12 cellular contexts compared by ENCODE assay signal in genomic region chr5:159440235-159440634, GRCh38.
DNase-seq lines count a peak whose midpoint lies in the region; ATAC-seq and TF ChIP-seq lines count a peak whose summit lies in the region.
"Had no signal": no experiment of that assay in that cellular context is flagged by ENCODE, and none has a peak within 500 bp of the region (broad histone marks: within the 10 kb centered on the region; RNA-seq: fewer than 3 reads in every experiment).

No MANE protein-coding gene starts in this region.

- H3K36me3 Mint-ChIP-seq in activated B cell treated with CpG ODN at 0.5 μM for 24 hours (ENCODE audit: low read depth) (no peaks in the 10 kb centered on the region), T-cell (no peaks in the 10 kb centered on the region)

- H3K4me3 Mint-ChIP-seq in activated B cell treated with CpG ODN at 0.5 μM for 24 hours (no peak overlapping the region), T-cell (no peak overlapping the region)

- POLR2A ChIA-PET in activated B cell treated with CpG ODN at 0.5 μM for 24 hours (lab: Charles Lee) = interaction anchor here (0.9 to 2.1 kb wide), 2 partner anchors 13 to 108 kb away, joined by 3 to 10 read pairs; no protein-coding TSS in a partner anchor
- POLR2A ChIA-PET in T-cell (lab: Charles Lee) = no interaction called here

- ATAC-seq in GM19351 (IDR thresholded peaks at IDR 0.05; ENCODE audit: unreplicated experiment) = peak; percentile 79
- ATAC-seq in HG02798 (IDR thresholded peaks at IDR 0.05; ENCODE audit: poor library complexity, unreplicated experiment) = peak; percentile 61
- ATAC-seq in activated B cell treated with CpG ODN at 0.5 μM for 24 hours (ENCODE audit: low read depth) = peak; percentile 75
- ATAC-seq in T-cell (replicated peaks in 1 of 4) = no peak
- ATAC-seq: Panc1 had no signal

- no peak overlapping the region for H3K27ac Mint-ChIP-seq in activated B cell treated with CpG ODN at 0.5 μM for 24 hours
- no peak overlapping the region for H3K27ac Mint-ChIP-seq in T-cell

- H3K4me1 Mint-ChIP-seq in activated B cell treated with CpG ODN at 0.5 μM for 24 hours (peaks cover 8% of the 10 kb centered on the region), T-cell (peaks cover 0 to 6% (median 4%) of the 10 kb centered on the region in 3 donors)

- H3K27me3 Mint-ChIP-seq in activated B cell treated with CpG ODN at 0.5 μM for 24 hours (no peaks in the 10 kb centered on the region), T-cell (no peaks in the 10 kb centered on the region)

- TF ChIP-seq CTCF in GM12865 (IDR thresholded peaks at IDR 0.05; ENCODE audit: insufficient read depth, low read depth, low read length, missing control alignments) (peak; percentile 10), activated B cell treated with CpG ODN at 0.5 μM for 24 hours (IDR thresholded peaks at IDR 0.05) (no peak)

- CTCF ChIA-PET in activated B cell treated with CpG ODN at 0.5 μM for 24 hours (lab: Charles Lee) = interaction anchor here (0.8 to 7.3 kb wide), 5 partner anchors 12 to 547 kb away, joined by 3 to 37 read pairs (median 4); partner anchors contain the start of gene ADRA1B
- CTCF ChIA-PET in T-cell (lab: Charles Lee) = interaction anchor here in 1 of 2 donors (1.2 kb wide), 1 partner anchor 10 kb away, joined by 4 read pairs; no protein-coding TSS in a partner anchor

- intact Hi-C loops in activated B cell treated with CpG ODN at 0.5 μM for 24 hours (cut with micrococcal nuclease) = loop anchor here (1.0 to 5.0 kb wide), 2 partner anchors 108 to 567 kb away; partner anchors contain the start of gene TTC1

- H3K9me3 Mint-ChIP-seq in activated B cell treated with CpG ODN at 0.5 μM for 24 hours (no peaks in the 10 kb centered on the region), T-cell (no peaks in the 10 kb centered on the region)

- no peak overlapping the region for H3K4me3 ChIP-seq in GM12865 (ENCODE audit: low read depth, low read length)
- H3K4me3 ChIP-seq: spleen had no signal

- DNase-seq in GM12865 (ENCODE audit: low read depth) (peak; percentile 29), activated B cell treated with CpG ODN at 0.5 μM for 24 hours (no peak), A172 (ENCODE audit: low spot score) (no peak), T-cell (no peak), NCI-H345 treated with DMSO at 0.1 percent for 48 hours (lab: John Stamatoyannopoulos, UW; ENCODE audit: unreplicated experiment) (no peak), C1 segment of cervical spinal cord (lab: John Stamatoyannopoulos, UW) (no peak)
- DNase-seq: IMR-90, spleen, WERI-Rb-1 had no signal

Comparison
In these comparisons a context has a peak if more than half of its experiments do, and no peak if none do; other contexts are left out.
1. ATAC-seq: peak in GM19351 (single experiment), HG02798 (single experiment) and activated B cell treated with CpG ODN at 0.5 μM for 24 hours (single experiment); none in T-cell (0 of 4).